ENCODE assay signal across 8 cellular contexts in the genomic region with DNA sequence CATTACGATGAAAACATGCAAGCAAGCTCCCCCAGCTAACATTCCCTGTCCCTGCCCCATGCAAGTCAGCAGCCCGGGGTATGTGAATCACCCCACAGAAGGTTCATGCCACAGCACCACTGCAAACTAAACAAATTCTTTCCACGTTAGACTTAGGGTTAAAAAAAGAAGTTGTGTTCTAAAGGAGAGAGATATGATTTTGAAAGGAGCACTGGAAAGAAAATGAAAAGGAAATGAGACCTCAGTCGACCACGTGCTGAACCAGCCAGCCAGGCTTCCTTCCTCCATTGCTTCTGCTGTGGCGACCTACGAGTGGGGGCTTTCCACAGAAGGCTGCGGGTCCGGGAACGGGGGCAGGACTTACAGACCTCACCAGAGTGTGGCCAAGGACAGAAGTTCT. TPM values are rescaled to one million over a fixed set of nuclear protein-coding genes. Genes with fewer than 3 reads are reported as not detected.
DNase-seq lines count a peak whose midpoint lies in the region; ATAC-seq, FAIRE-seq and TF ChIP-seq lines count a peak whose summit lies in the region.

No MANE protein-coding gene starts in this region.

- peaks cover 86% of the 10 kb centered on the region for H3K4me1 Mint-ChIP-seq in activated naive CD4-positive, alpha-beta T cell treated with anti-CD3 and anti-CD28 coated beads, Interleukin-2, amount 50 U/mL, for 24 hours

- no peaks in the 10 kb centered on the region for H3K27me3 Mint-ChIP-seq in activated naive CD4-positive, alpha-beta T cell treated with anti-CD3 and anti-CD28 coated beads, Interleukin-2, amount 50 U/mL, for 24 hours

- H3K36me3 Mint-ChIP-seq in activated naive CD4-positive, alpha-beta T cell treated with anti-CD3 and anti-CD28 coated beads, Interleukin-2, amount 50 U/mL, for 24 hours: peaks cover 2% of the 10 kb centered on the region

- CTCF ChIA-PET in HEK293T (lab: Yijun Ruan, JAX): no interaction called here

- peak overlapping the region; percentile 82 for H3K4me3 Mint-ChIP-seq in activated naive CD4-positive, alpha-beta T cell treated with anti-CD3 and anti-CD28 coated beads, Interleukin-2, amount 50 U/mL, for 24 hours

- no peak for ATAC-seq in GM21825 (IDR thresholded peaks at IDR 0.05; ENCODE audit: unreplicated experiment)

- no peaks in the 10 kb centered on the region for H3K9me3 Mint-ChIP-seq in activated naive CD4-positive, alpha-beta T cell treated with anti-CD3 and anti-CD28 coated beads, Interleukin-2, amount 50 U/mL, for 24 hours

- POLR2A ChIA-PET in HEK293T (lab: Yijun Ruan, JAX): no interaction called here

- H3K27ac Mint-ChIP-seq in activated naive CD4-positive, alpha-beta T cell treated with anti-CD3 and anti-CD28 coated beads, Interleukin-2, amount 50 U/mL, for 24 hours: peak overlapping the region; percentile 99

- DNase-seq in Ammon's horn (ENCODE audit: low spot score) (peak; percentile 34), LHCN-M2 (ENCODE audit: low read depth) (peak; percentile 80), kidney tubule cell (ENCODE audit: low spot score) (peak; percentile 16), urothelium cell line (ENCODE audit: low spot score) (peak; percentile 54), HEK293T (ENCODE audit: extremely low spot score) (no peak), cerebellum (ENCODE audit: low spot score) (no peak)

- FAIRE-seq in urothelium cell line (lab: Jason Lieb, UNC): no peak

TF ChIP-seq in HEK293T, 16 proteins besides CTCF, POLR2A, EP300 and RAD21:
- TF ChIP-seq, protein P1, sequence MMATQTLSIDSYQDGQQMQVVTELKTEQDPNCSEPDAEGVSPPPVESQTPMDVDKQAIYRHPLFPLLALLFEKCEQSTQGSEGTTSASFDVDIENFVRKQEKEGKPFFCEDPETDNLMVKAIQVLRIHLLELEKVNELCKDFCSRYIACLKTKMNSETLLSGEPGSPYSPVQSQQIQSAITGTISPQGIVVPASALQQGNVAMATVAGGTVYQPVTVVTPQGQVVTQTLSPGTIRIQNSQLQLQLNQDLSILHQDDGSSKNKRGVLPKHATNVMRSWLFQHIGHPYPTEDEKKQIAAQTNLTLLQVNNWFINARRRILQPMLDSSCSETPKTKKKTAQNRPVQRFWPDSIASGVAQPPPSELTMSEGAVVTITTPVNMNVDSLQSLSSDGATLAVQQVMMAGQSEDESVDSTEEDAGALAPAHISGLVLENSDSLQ (IDR thresholded peaks at IDR 0.05): no peak
- no peak for TF ChIP-seq ZNF384 (IDR thresholded peaks at IDR 0.05)
- TF ChIP-seq ELF4 (IDR thresholded peaks at IDR 0.05): no peak
- no peak for TF ChIP-seq L3MBTL2 (conservative IDR thresholded peaks at IDR 0.05)
- TF ChIP-seq FOXK2 (IDR thresholded peaks at IDR 0.05): no peak
- no peak for TF ChIP-seq FOXM1 (IDR thresholded peaks at IDR 0.05; ENCODE audit: borderline replicate concordance)

RNA-seq across cellular contexts. Expression of gene ARL4C, which starts 52.0 kb away (rescaled TPM):
- total RNA-seq in LHCN-M2 (2014; rRNA removed) (17.1 and 19.6 TPM in 2 replicates), cerebellum (17.5 TPM)
- 10.5 TPM for polyA plus RNA-seq in LHCN-M2 (2012)

Comparison
In these comparisons a context has a peak if more than half of its experiments do, and no peak if none do; other contexts are left out.
1. DNase-seq: peak in Ammon's horn (single experiment), LHCN-M2 (single experiment), kidney tubule cell (single experiment) and urothelium cell line (single experiment); none in HEK293T (single experiment) and cerebellum (single experiment).